Comparison of ENCODE assay signal across 8 cellular contexts in the genomic region with DNA sequence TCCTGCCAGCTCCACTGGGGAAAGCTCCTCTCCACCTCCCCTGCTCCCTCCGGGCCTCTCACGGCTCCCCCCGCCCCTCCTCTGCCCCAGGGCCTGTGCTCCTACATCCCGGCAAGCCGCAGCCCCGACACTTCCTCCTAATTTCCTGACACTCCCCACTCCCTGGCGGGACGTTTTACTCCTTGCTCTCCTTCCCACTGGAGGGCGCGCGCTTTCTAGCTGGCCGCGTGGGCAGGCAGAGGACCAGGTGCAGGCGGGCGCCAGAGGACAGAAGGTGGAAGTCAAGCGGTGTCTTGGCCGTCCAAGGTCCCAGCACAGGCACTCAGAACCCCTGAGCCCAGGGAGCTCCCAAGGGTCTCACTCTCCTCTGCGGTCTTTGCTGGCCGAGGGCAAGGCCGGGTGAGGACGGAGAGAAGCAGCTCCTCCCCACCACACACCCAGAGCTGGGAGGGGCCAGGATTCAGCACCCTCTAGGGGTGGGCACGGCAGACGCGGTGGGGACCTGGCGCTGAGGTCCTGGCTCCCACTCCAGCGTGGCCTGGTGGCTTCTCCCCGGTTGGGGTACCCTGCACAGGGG. TPM values are rescaled to one million over a fixed set of nuclear protein-coding genes. Genes with fewer than 3 reads are reported as not detected.
DNase-seq lines count a peak whose midpoint lies in the region; ATAC-seq and TF ChIP-seq lines count a peak whose summit lies in the region.

No MANE protein-coding gene starts in this region.

- peak overlapping the region; percentile 81 for H3K4me2 ChIP-seq in OCI-LY3 (ENCODE audit: low read length)

- H3K36me3 ChIP-seq in OCI-LY3 (replicated peaks; ENCODE audit: low read depth, low read length) (no peaks in the 10 kb centered on the region), right lobe of liver (no peaks in the 10 kb centered on the region), upper lobe of left lung (no peaks in the 10 kb centered on the region)

- peak; percentile 48 to 58 (median 52) for ATAC-seq in right lobe of liver
- ATAC-seq in upper lobe of left lung (ENCODE audit: low FRiP score in 2 of 2), result peak; percentile 25 to 31
- no peak for ATAC-seq in GM18870 (IDR thresholded peaks at IDR 0.05; ENCODE audit: unreplicated experiment)

- 2% methylated on average over 17 of the region's 27 CpGs for WGBS in right lobe of liver (ENCODE audit: insufficient coverage, low coverage, low lambda C conversion rate, missing lambda C conversion rate)
- WGBS in upper lobe of left lung, 2 donors, result 4 to 10% methylated on average over 19 to 25 of the region's 27 CpGs

- no peak overlapping the region for H3K27ac ChIP-seq in 22Rv1
- peak overlapping the region; percentile 35 for H3K27ac ChIP-seq in OCI-LY3 (ENCODE audit: low read length)
- peak overlapping the region; percentile 19 to 82 for H3K27ac ChIP-seq in coronary artery
- no peak overlapping the region for H3K27ac ChIP-seq in right lobe of liver
- H3K27ac ChIP-seq in upper lobe of left lung, result peak overlapping the region; percentile 79 to 93 (median 82)

- DNase-seq in GM12865 (ENCODE audit: low read depth) (no peak), coronary artery (ENCODE audit: low spot score) (no peak), right lobe of liver (peak; percentile 75 to 85 (median 83)), upper lobe of left lung (peak; percentile 87 to 93), D341Med (ENCODE audit: low spot score) (no peak)

- intact Hi-C loops in right lobe of liver (cut with DNase I), result no loop called here

- H2AFZ ChIP-seq in OCI-LY3 (ENCODE audit: low read depth, low read length), result peak overlapping the region; percentile 92

- H4K20me1 ChIP-seq in OCI-LY3 (ENCODE audit: insufficient read depth, low read length), result peaks cover 3% of the 10 kb centered on the region; the same call in 1 of the 2 replicates

- H3K9ac ChIP-seq in OCI-LY3 (ENCODE audit: low read length), result peak overlapping the region; percentile 52

- no peak overlapping the region for H3K4me3 ChIP-seq in GM12865 (ENCODE audit: low read depth, low read length)
- H3K4me3 ChIP-seq in OCI-LY3 (ENCODE audit: low read length), result peak overlapping the region; percentile 74
- H3K4me3 ChIP-seq in coronary artery, result peak overlapping the region; percentile 54
- H3K4me3 ChIP-seq in right lobe of liver, result no peak overlapping the region
- peak overlapping the region in 3 of 4 donors; percentile 4 to 29 (median 23) for H3K4me3 ChIP-seq in upper lobe of left lung

- H3K9me3 ChIP-seq in OCI-LY3 (ENCODE audit: insufficient read depth, low read length) (no peaks in the 10 kb centered on the region), right lobe of liver (no peaks in the 10 kb centered on the region), upper lobe of left lung (no peaks in the 10 kb centered on the region)

- no peaks in the 10 kb centered on the region for H3K79me2 ChIP-seq in OCI-LY3 (ENCODE audit: low read length)

- peaks cover 35% of the 10 kb centered on the region for H3K4me1 ChIP-seq in OCI-LY3 (ENCODE audit: low read length)
- peaks cover 0 to 12% (median 0%) of the 10 kb centered on the region in 4 donors for H3K4me1 ChIP-seq in right lobe of liver
- H3K4me1 ChIP-seq in upper lobe of left lung, result peaks cover 47 to 51% (median 50%) of the 10 kb centered on the region in 4 donors

- H3K27me3 ChIP-seq in OCI-LY3 (ENCODE audit: low read depth, low read length), result no peaks in the 10 kb centered on the region
- H3K27me3 ChIP-seq in right lobe of liver, result no peaks in the 10 kb centered on the region
- H3K27me3 ChIP-seq in upper lobe of left lung, result no peaks in the 10 kb centered on the region

- peak; percentile 89 for TF ChIP-seq CTCF in 22Rv1 (IDR thresholded peaks at IDR 0.05)
- TF ChIP-seq CTCF in GM12865 (IDR thresholded peaks at IDR 0.05; ENCODE audit: insufficient read depth, low read depth, low read length, missing control alignments), result peak; percentile 16
- peak; percentile 42 for TF ChIP-seq CTCF in OCI-LY3 (IDR thresholded peaks at IDR 0.05; ENCODE audit: low read depth, low read length)
- no peak for TF ChIP-seq CTCF in coronary artery (IDR thresholded peaks at IDR 0.05)
- peak in 3 of 4 donors; percentile 38 to 47 (median 42) for TF ChIP-seq CTCF in right lobe of liver (IDR thresholded peaks at IDR 0.05)
- TF ChIP-seq CTCF in upper lobe of left lung (IDR thresholded peaks at IDR 0.05), result peak; percentile 15 to 57 (median 49)

- no peak for TF ChIP-seq POLR2A in right lobe of liver (IDR thresholded peaks at IDR 0.05)
- TF ChIP-seq POLR2A in upper lobe of left lung (IDR thresholded peaks at IDR 0.05), result peak in 1 of 4 donors; percentile 65

- no peak for TF ChIP-seq EP300 in upper lobe of left lung (IDR thresholded peaks at IDR 0.05)

RNA-seq across cellular contexts. Expression of a gene that starts 19.1 kb away (rescaled TPM):
- 1 to 10 TPM; 2.6 to 8.8 (median 5.2) TPM for total RNA-seq in right lobe of liver
- total RNA-seq in upper lobe of left lung, result 10 to 100 TPM; 10.4 to 93.2 (median 32.9) TPM

RNA-seq across cellular contexts. Expression of a gene that starts 19.9 kb away (rescaled TPM):
- under 1 TPM; 0.09 to 0.38 (median 0.19) TPM for total RNA-seq in right lobe of liver
- 10 to 100 TPM in 1 of 6 donors, 1 to 10 TPM in 5; 1.7 to 11.5 (median 4.4) TPM for total RNA-seq in upper lobe of left lung

RNA-seq across cellular contexts. Expression of a gene that starts 27.6 kb away (rescaled TPM):
- total RNA-seq in right lobe of liver (not detected), upper lobe of left lung (under 1 TPM in 2 of 6 donors, not detected in 4; 0.26 to 0.37 TPM)

RNA-seq across cellular contexts. Expression of a gene that starts 51.1 kb away (rescaled TPM):
- 10 to 100 TPM; 19.6 to 30.0 (median 25.6) TPM for total RNA-seq in right lobe of liver
- 100 to 1,000 TPM in 1 of 6 donors, 10 to 100 TPM in 5; 41.7 to 106 (median 56.3) TPM for total RNA-seq in upper lobe of left lung

RNA-seq across cellular contexts. Expression of a gene that starts 51.1 kb away (rescaled TPM):
- total RNA-seq in right lobe of liver (10 to 100 TPM; 17.4 to 30.2 (median 25.9) TPM), upper lobe of left lung (10 to 100 TPM; 12.6 to 44.2 (median 33.0) TPM)

Comparison
In these comparisons a context has a peak if more than half of its experiments do, and no peak if none do; other contexts are left out.
1. H3K27ac ChIP-seq: peak in OCI-LY3 (single experiment), coronary artery (2 of 2) and upper lobe of left lung (4 of 4); none in 22Rv1 (single experiment) and right lobe of liver (0 of 3).
2. DNase-seq: peak in right lobe of liver (3 of 3) and upper lobe of left lung (2 of 2); none in GM12865 (single experiment), coronary artery (single experiment) and D341Med (single experiment).
3. H3K4me3 ChIP-seq: peak in OCI-LY3 (single experiment), coronary artery (single experiment) and upper lobe of left lung (3 of 4); none in GM12865 (single experiment) and right lobe of liver (0 of 3).